ENCODE assay signal across 34 cellular contexts in the genomic region with DNA sequence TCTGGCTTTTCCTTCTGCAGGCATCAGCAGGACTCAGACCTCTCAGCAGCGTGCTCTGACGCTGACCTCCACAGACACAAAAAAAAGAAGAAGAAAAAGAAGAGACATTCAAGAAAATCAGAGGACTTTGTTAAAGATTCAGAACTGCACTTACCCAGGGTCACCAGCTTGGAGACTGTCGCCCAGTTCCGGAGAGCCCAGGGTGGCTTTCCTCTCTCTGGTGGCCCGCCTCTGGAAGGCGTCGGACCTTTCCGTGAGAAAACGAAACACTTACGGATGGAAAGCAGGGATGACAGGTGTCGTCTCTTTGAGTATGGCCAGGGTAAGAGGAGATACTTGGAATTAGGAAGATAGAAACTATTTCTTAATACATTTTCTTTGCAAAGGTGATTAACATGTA.
"Had no signal": no experiment of that assay in that cellular context is flagged by ENCODE, and none has a peak within 500 bp of the region (broad histone marks: within the 10 kb centered on the region; RNA-seq: fewer than 3 reads in every experiment).

No MANE protein-coding gene starts in this region.

- H3K4me1 Mint-ChIP-seq: activated B cell treated with CpG ODN at 0.5 μM for 24 hours had no signal

- H3K27ac Mint-ChIP-seq: activated B cell treated with CpG ODN at 0.5 μM for 24 hours; activated CD4-positive, alpha-beta memory T cell treated with anti-CD3 and anti-CD28 coated beads for 36 hours; activated naive CD4-positive, alpha-beta T cell treated with anti-CD3 and anti-CD28 coated beads for 36 hours; activated T-helper 2 cell treated with anti-CD3 and anti-CD28 coated beads, Interferon-gamma antibody, Interleukin-2, Interleukin-4, amounts not matched to agents 10 μg/mL and 5 μg/mL and 100 μg/mL, durations not matched to agents 14 hours and 24 hours and 36 hours; IgD-negative memory B cell; T-cell had no signal

- H3K27me3 ChIP-seq: brain microvascular endothelial cell, Peyer's patch had no signal

- DNase-seq: activated B cell treated with CpG ODN at 0.5 μM for 24 hours; activated CD4-positive, alpha-beta memory T cell treated with anti-CD3 and anti-CD28 coated beads for 36 hours; activated CD4-positive, alpha-beta T cell treated with anti-CD3 and anti-CD28 coated beads for 4 hours; activated CD4-positive, alpha-beta T cell treated with anti-CD3 and anti-CD28 coated beads, Interleukin-2, amount 50 U/mL, for 1 hour; activated CD4-positive, CD25-positive, alpha-beta regulatory T cell treated with anti-CD3 and anti-CD28 coated beads, Interleukin-2, amount 50 U/mL, for 72 hours; activated CD8-positive, alpha-beta memory T cell treated with anti-CD3 and anti-CD28 coated beads, Interleukin-2, amount 50 U/mL, for 4 hours; activated gamma-delta T cell treated with Interleukin-2 at 50 U/mL for 16 hours; activated naive CD4-positive, alpha-beta T cell treated with anti-CD3 and anti-CD28 coated beads for 36 hours; activated T-cell treated with anti-CD3 and anti-CD28 coated beads, Interleukin-2, amount 50 U/mL, for 72 hours; amniotic stem cell; aorta; brain microvascular endothelial cell; central memory CD4-positive, alpha-beta T cell; Karpas-422; KBM-7; NCI-H1105; NCI-H1417 treated with DMSO at 0.1 percent for 48 hours; NCI-H1930; NCI-H2081 treated with DMSO at 0.1 percent for 48 hours; NCI-H226; NCI-H524 treated with DMSO at 0.1 percent for 48 hours; NK-92 treated with Interleukin-12 subunit alpha and Interleukin-12 subunit beta, amount 100 ng/mL, for 24 hours; PC-3; Peyer's patch; RPMI8226; SIG-M5; T-cell; T-helper 2 cell; T-helper 9 cell had no signal

- H3K4me3 Mint-ChIP-seq: activated B cell treated with CpG ODN at 0.5 μM for 24 hours; activated CD4-positive, alpha-beta memory T cell treated with anti-CD3 and anti-CD28 coated beads for 36 hours; activated naive CD4-positive, alpha-beta T cell treated with anti-CD3 and anti-CD28 coated beads for 36 hours; activated T-cell treated with anti-CD3 and anti-CD28 coated beads, Interleukin-2, amount 50 U/mL, for 72 hours; IgD-negative memory B cell; T-cell had no signal

- H3K9me3 ChIP-seq: Peyer's patch had no signal

- H3K27me3 Mint-ChIP-seq: activated B cell treated with CpG ODN at 0.5 μM for 24 hours; activated CD4-positive, alpha-beta memory T cell treated with anti-CD3 and anti-CD28 coated beads for 36 hours; IgD-negative memory B cell; T-cell had no signal

- ATAC-seq: activated naive CD4-positive, alpha-beta T cell treated with anti-CD3 and anti-CD28 coated beads, Interleukin-2, amount 50 U/mL, for 72 hours; activated T-cell treated with anti-CD3 and anti-CD28 coated beads, Interleukin-2, amount 50 U/mL, for 72 hours; PC-3; SK-N-SH treated with all-trans-retinoic acid at 6 μM for 48 hours; T-cell had no signal

- H3K4me3 ChIP-seq: Peyer's patch had no signal

- H3K9me3 Mint-ChIP-seq: activated B cell treated with CpG ODN at 0.5 μM for 24 hours; activated CD4-positive, alpha-beta memory T cell treated with anti-CD3 and anti-CD28 coated beads for 36 hours; activated naive CD4-positive, alpha-beta T cell treated with anti-CD3 and anti-CD28 coated beads for 36 hours; activated naive CD4-positive, alpha-beta T cell treated with anti-CD3 and anti-CD28 coated beads, Interleukin-2, amount 50 U/mL, for 72 hours; activated T-cell treated with anti-CD3 and anti-CD28 coated beads, Interleukin-2, amount 50 U/mL, for 72 hours; activated T-helper 2 cell treated with anti-CD3 and anti-CD28 coated beads, Interferon-gamma antibody, Interleukin-2, Interleukin-4, amounts not matched to agents 10 μg/mL and 5 μg/mL and 100 μg/mL, durations not matched to agents 14 hours and 24 hours and 36 hours; IgD-negative memory B cell; T-cell had no signal

- H3K27ac ChIP-seq: brain microvascular endothelial cell, Peyer's patch, VCaP had no signal
